In the genomic region with DNA sequence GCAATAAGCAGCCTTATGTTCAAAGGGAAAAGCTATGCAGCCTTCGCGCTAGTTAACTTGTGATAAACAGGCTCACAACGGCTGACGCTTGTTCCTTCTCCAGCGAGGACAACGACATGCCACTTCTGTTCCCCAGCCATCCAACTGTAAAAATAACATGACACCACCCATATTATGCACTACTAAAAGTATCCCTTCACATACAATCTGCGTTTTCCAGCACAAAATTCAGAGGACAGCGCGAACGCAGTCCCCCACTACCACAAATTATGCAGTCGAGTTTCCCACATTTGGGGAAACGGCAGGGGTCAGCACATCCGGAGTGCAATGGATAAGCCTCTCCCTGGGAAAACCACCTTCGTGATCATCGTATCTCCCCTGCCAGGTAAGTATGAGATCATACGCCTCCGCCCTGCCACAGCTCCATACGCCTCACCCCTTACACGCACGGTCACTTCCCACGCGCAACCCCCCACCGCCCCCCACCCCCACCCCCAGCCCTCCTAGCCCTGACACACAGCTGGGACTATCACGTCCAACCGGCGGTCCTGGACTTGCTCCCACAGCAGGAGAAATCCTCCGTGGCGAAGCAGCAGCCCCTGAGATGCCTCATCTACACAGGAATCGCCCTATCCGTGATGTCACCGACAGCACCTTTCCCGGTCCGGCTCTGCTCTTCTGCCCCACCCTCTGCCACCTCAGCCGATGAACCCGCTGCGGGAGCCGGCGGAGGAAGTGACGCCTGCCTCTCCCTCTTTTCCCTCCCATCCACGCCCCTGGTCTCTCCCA, we compare ENCODE assay signal across 8 cellular contexts.
DNase-seq lines count a peak whose midpoint lies in the region; ATAC-seq and TF ChIP-seq lines count a peak whose summit lies in the region.

No MANE protein-coding gene starts in this region.

- ATAC-seq in HG02852 (IDR thresholded peaks at IDR 0.05; ENCODE audit: unreplicated experiment) (no peak), HG03354 (IDR thresholded peaks at IDR 0.05; ENCODE audit: poor library complexity, severe bottlenecking, unreplicated experiment) (no peak)

- H3K4me1 ChIP-seq in breast epithelium = no peaks in the 10 kb centered on the region
- H3K4me1 ChIP-seq in vagina = peaks cover 22% of the 10 kb centered on the region

- intact Hi-C loops in breast epithelium (cut with DNase I; ENCODE audit: low total_unique reads) (no loop called here), vagina (cut with DNase I) (no loop called here)

- TF ChIP-seq POLR2A in breast epithelium (IDR thresholded peaks at IDR 0.05) (no peak), vagina (IDR thresholded peaks at IDR 0.05) (no peak)

- H3K27me3 ChIP-seq in breast epithelium (peaks cover 0 to 3% of the 10 kb centered on the region in 2 donors), vagina (no peaks in the 10 kb centered on the region)

- H3K36me3 ChIP-seq in breast epithelium (no peaks in the 10 kb centered on the region), vagina (no peaks in the 10 kb centered on the region)

- H3K27ac ChIP-seq in breast epithelium = no peak overlapping the region
- H3K27ac ChIP-seq in vagina = no peak overlapping the region

- H3K4me3 ChIP-seq in breast epithelium (peak overlapping the region in 2 of 3 donors; percentile 35 to 47), vagina (peak overlapping the region; percentile 15 to 20)

- H3K9me3 ChIP-seq in breast epithelium (no peaks in the 10 kb centered on the region), vagina (no peaks in the 10 kb centered on the region)

- DNase-seq in activated naive CD4-positive, alpha-beta T cell treated with Interleukin-2 at 50 U/mL for 16 hours = peak; percentile 39
- DNase-seq in activated naive CD4-positive, alpha-beta T cell (lab: John Stamatoyannopoulos, UW) = no peak
- peak in 1 of 2 donors; percentile 40 for DNase-seq in breast epithelium (ENCODE audit: low spot score in 2 of 2)
- peak; percentile 51 for DNase-seq in mucosa of gallbladder (ENCODE audit: low spot score)
- no peak for DNase-seq in vagina (ENCODE audit: extremely low spot score in 2 of 2)
- no peak for DNase-seq in RPMI8226

- TF ChIP-seq CTCF in breast epithelium (IDR thresholded peaks at IDR 0.05) (no peak), vagina (IDR thresholded peaks at IDR 0.05) (no peak)

Comparison
In these comparisons a context has a peak if more than half of its experiments do, and no peak if none do; other contexts are left out.
1. DNase-seq: peak in activated naive CD4-positive, alpha-beta T cell treated with Interleukin-2 at 50 U/mL for 16 hours (single experiment) and mucosa of gallbladder (single experiment); none in activated naive CD4-positive, alpha-beta T cell (0 of 4), vagina (0 of 2) and RPMI8226 (single experiment).